ENCODE assay signal across 12 cellular contexts in the genomic region with DNA sequence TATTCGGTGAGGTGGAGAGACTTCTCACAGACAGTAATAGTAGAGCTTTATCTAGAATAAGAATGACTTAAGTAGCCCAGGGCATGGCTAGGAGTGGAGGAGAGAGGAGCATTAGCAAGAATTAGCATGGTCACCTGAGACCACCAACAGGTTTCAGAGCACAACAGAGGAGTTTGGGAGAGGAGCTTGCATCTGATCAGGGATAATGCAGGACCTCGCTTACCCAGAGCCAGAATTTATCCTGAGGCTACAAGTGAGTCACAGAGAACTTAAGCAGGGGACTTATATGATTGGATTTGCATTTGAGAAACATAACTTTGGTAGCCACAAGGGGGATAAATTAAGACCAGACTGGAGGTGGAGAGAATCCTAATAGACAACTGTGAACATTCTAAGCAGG.
A peak's percentile ranks its signal among the peaks of the same experiment; 100 is the strongest.
DNase-seq lines count a peak whose midpoint lies in the region; ATAC-seq and TF ChIP-seq lines count a peak whose summit lies in the region.
"Had no signal": no experiment of that assay in that cellular context is flagged by ENCODE, and none has a peak within 500 bp of the region (broad histone marks: within the 10 kb centered on the region; RNA-seq: fewer than 3 reads in every experiment).

No MANE protein-coding gene starts in this region.

- no peaks in the 10 kb centered on the region for H4K20me1 ChIP-seq in fibroblast of lung (ENCODE audit: control insufficient read depth, extremely low read depth, insufficient read depth, low read length)

- no peak overlapping the region for H3K9ac ChIP-seq in fibroblast of lung (ENCODE audit: insufficient read depth, low read length)

- TF ChIP-seq CTCF in fibroblast of lung (conservative IDR thresholded peaks at IDR 0.05 in 1 of 2, IDR thresholded peaks at IDR 0.05 in 1 of 2; ENCODE audit: low read depth in 1 of 2, low read length in 2 of 2) = no peak

- DNase-seq in ELF-1 (ENCODE audit: low read depth, low spot score) (peak; percentile 92), SJCRH30 (peak; percentile 22 to 67), fibroblast of lung (ENCODE audit: low read depth in 2 of 2) (peak; percentile 28), left colon (no peak), NCI-H1436 treated with DMSO at 0.1 percent for 48 hours (lab: John Stamatoyannopoulos, UW) (no peak), retina (no peak)
- DNase-seq: activated CD4-positive, alpha-beta T cell treated with anti-CD3 and anti-CD28 coated beads, Interleukin-2, amount 10 ng/mL, durations not matched to agents 24 days and 14 days; activated effector memory CD4-positive, alpha-beta T cell treated with Interleukin-2 at 50 U/mL for 16 hours; Karpas-422; NCI-H345 had no signal

- H3K27me3 ChIP-seq in SJCRH30 (no peaks in the 10 kb centered on the region), fibroblast of lung (ENCODE audit: control insufficient read depth, insufficient read depth, low read length) (peaks cover 22% of the 10 kb centered on the region)

- H3K9me3 ChIP-seq in SJCRH30 (replicated peaks) (no peaks in the 10 kb centered on the region), fibroblast of lung (ENCODE audit: control insufficient read depth, insufficient read depth, low read depth, low read length) (no peaks in the 10 kb centered on the region)

- no peak overlapping the region for H3K4me3 ChIP-seq in SJCRH30
- no peak overlapping the region for H3K4me3 ChIP-seq in fibroblast of lung (replicated peaks in 1 of 4; ENCODE audit: control extremely low read depth in 1 of 4, insufficient read depth in 1 of 4, low read depth in 3 of 4, low read length in 4 of 4)

- H3K4me1 ChIP-seq in SJCRH30 (0 out of 2 replicates have a peak, but pooled peaks cover 4% of the 10 kb centered on the region), fibroblast of lung (ENCODE audit: control insufficient read depth, extremely low read depth, insufficient read depth, low read length) (no peaks in the 10 kb centered on the region)

- intact Hi-C loops in left colon (cut with DNase I, micrococcal nuclease) = no loop called here

- H3K4me2 ChIP-seq in fibroblast of lung (ENCODE audit: extremely low read depth, insufficient read depth, low read length) = no peak overlapping the region

- ATAC-seq in left colon (peak; percentile 10), HG02938 (IDR thresholded peaks at IDR 0.05; ENCODE audit: unreplicated experiment) (no peak), HG03097 (IDR thresholded peaks at IDR 0.05; ENCODE audit: low FRiP score, unreplicated experiment) (no peak)

- no peaks in the 10 kb centered on the region for H3K79me2 ChIP-seq in fibroblast of lung (ENCODE audit: control insufficient read depth, insufficient read depth, low read length)

- no peak overlapping the region for H2AFZ ChIP-seq in fibroblast of lung (ENCODE audit: low read length)

- H3K27ac ChIP-seq in SJCRH30 (no peak overlapping the region), fibroblast of lung (ENCODE audit: insufficient read depth, low read length) (no peak overlapping the region)

- H3K36me3 ChIP-seq in SJCRH30 (no peaks in the 10 kb centered on the region), fibroblast of lung (ENCODE audit: control insufficient read depth, insufficient read depth, low read length) (no peaks in the 10 kb centered on the region)

Comparison
In these comparisons a context has a peak if more than half of its experiments do, and no peak if none do; other contexts are left out.
1. DNase-seq: peak in ELF-1 (single experiment), SJCRH30 (2 of 2) and fibroblast of lung (2 of 2); none in left colon (0 of 2), NCI-H1436 treated with DMSO at 0.1 percent for 48 hours (single experiment) and retina (single experiment).